In genomic region chr3:69370156-69370944, GRCh38 we compare ENCODE assay signal across 9 cellular contexts. TPM values are rescaled to one million over a fixed set of nuclear protein-coding genes. Genes with fewer than 3 reads are reported as not detected.
DNase-seq lines count a peak whose midpoint lies in the region; ATAC-seq lines count a peak whose summit lies in the region.
"Had no signal": no experiment of that assay in that cellular context is flagged by ENCODE, and none has a peak within 500 bp of the region (broad histone marks: within the 10 kb centered on the region; RNA-seq: fewer than 3 reads in every experiment).

No MANE protein-coding gene starts in this region.

- H3K9ac ChIP-seq in mucosa of rectum (ENCODE audit: low read depth in 1 of 2, low read length in 2 of 2): peak overlapping the region in 1 of 2 donors; percentile 32

- peak overlapping the region; percentile 39 to 42 for H3K4me3 ChIP-seq in mucosa of rectum (ENCODE audit: low read length in 2 of 2)
- H3K4me3 ChIP-seq in aorta (ENCODE audit: low read length in 2 of 2): no peak overlapping the region
- H3K4me3 ChIP-seq: SJCRH30 had no signal

- no peaks in the 10 kb centered on the region for H3K27me3 ChIP-seq in mucosa of rectum (ENCODE audit: control insufficient read depth in 2 of 2, insufficient read depth in 2 of 2, low read length in 2 of 2)
- H3K27me3 ChIP-seq in aorta (ENCODE audit: control insufficient read depth in 1 of 2, insufficient read depth in 2 of 2, low read length in 1 of 2): no peaks in the 10 kb centered on the region
- H3K27me3 ChIP-seq: SJCRH30 had no signal

- WGBS in aorta, 2 donors: 12% methylated on average over 17 of the region's 17 CpGs

- H3K36me3 ChIP-seq in mucosa of rectum (ENCODE audit: control insufficient read depth in 2 of 2, insufficient read depth in 2 of 2, low read length in 2 of 2): no peaks in the 10 kb centered on the region
- no peaks in the 10 kb centered on the region for H3K36me3 ChIP-seq in aorta (ENCODE audit: control insufficient read depth in 1 of 2, insufficient read depth in 2 of 2, low read length in 1 of 2)
- H3K36me3 ChIP-seq: SJCRH30 had no signal

- H3K27ac ChIP-seq in cingulate gyrus (ENCODE audit: low read depth, low read length) (peak overlapping the region; percentile 63), mucosa of rectum (ENCODE audit: low read depth in 2 of 2, low read length in 2 of 2) (peak overlapping the region; percentile 61 to 71), aorta (ENCODE audit: low read depth in 1 of 2, low read length in 2 of 2) (peak overlapping the region; percentile 66 to 82)
- H3K27ac ChIP-seq: SJCRH30 had no signal

- H3K4me1 ChIP-seq in mucosa of rectum (ENCODE audit: control insufficient read depth in 2 of 2, insufficient read depth in 2 of 2, low read length in 2 of 2): peaks cover 6 to 13% of the 10 kb centered on the region in 2 donors
- peaks cover 3% of the 10 kb centered on the region in 2 donors for H3K4me1 ChIP-seq in aorta (ENCODE audit: control insufficient read depth in 1 of 2, insufficient read depth in 2 of 2, low read length in 2 of 2)

- H3K9me3 ChIP-seq in mucosa of rectum (ENCODE audit: control insufficient read depth in 2 of 2, low read length in 2 of 2) (no peaks in the 10 kb centered on the region), aorta (ENCODE audit: control insufficient read depth, low read length) (no peaks in the 10 kb centered on the region)
- H3K9me3 ChIP-seq: SJCRH30 had no signal

- ATAC-seq in aorta (ENCODE audit: low FRiP score) (peak; percentile 64), GM21423 (IDR thresholded peaks at IDR 0.05; ENCODE audit: unreplicated experiment) (no peak), GM18511 (IDR thresholded peaks at IDR 0.05; ENCODE audit: unreplicated experiment) (no peak)

- intact Hi-C loops in aorta (cut with DNase I): loop anchor here in 1 of 2 donors (5.0 kb wide), 1 partner anchor 43 kb away; no protein-coding TSS in a partner anchor

- peak; percentile 19 for DNase-seq in stimulated activated CD4-positive, alpha-beta T cell treated with anti-CD3 and anti-CD28 coated beads, Interleukin-15, amount 100 ng/mL, for 24 hours
- DNase-seq in stimulated activated CD4-positive, alpha-beta T cell treated with anti-CD3 and anti-CD28 coated beads, Interleukin-1b, Interleukin-23, amount 100 ng/mL, for 48 hours: no peak
- DNase-seq in aorta: peak; percentile 85 to 92
- DNase-seq in SHP77 treated with DMSO at 0.1 percent for 48 hours (lab: John Stamatoyannopoulos, UW): no peak
- DNase-seq: SJCRH30 had no signal

RNA-seq across cellular contexts. Expression of gene FRMD4B, which starts 15.5 kb away (rescaled TPM):
- total RNA-seq in aorta: 10 to 100 TPM; 23.5 to 73.6 TPM
- 10 to 100 TPM in 1 of 2 donors, 1 to 10 TPM in 1; 5.6 to 24.4 TPM for polyA plus RNA-seq in aorta

Comparison
In these comparisons a context has a peak if more than half of its experiments do, and no peak if none do; other contexts are left out.
1. DNase-seq: peak in stimulated activated CD4-positive, alpha-beta T cell treated with anti-CD3 and anti-CD28 coated beads, Interleukin-15, amount 100 ng/mL, for 24 hours (single experiment) and aorta (2 of 2); none in stimulated activated CD4-positive, alpha-beta T cell treated with anti-CD3 and anti-CD28 coated beads, Interleukin-1b, Interleukin-23, amount 100 ng/mL, for 48 hours (single experiment) and SHP77 treated with DMSO at 0.1 percent for 48 hours (single experiment).
2. H3K4me3 ChIP-seq: peak in mucosa of rectum (2 of 2); none in aorta (0 of 2).
3. Peak in every context shown above with its lines, with median percentiles within 50 percentile points of each other: H3K27ac ChIP-seq.